19 cellular contexts compared by ENCODE assay signal in genomic region chr9:111812337-111812736, GRCh38. TPM values are rescaled to one million over a fixed set of nuclear protein-coding genes. Genes with fewer than 3 reads are reported as not detected.
DNase-seq lines count a peak whose midpoint lies in the region; ATAC-seq, FAIRE-seq and TF ChIP-seq lines count a peak whose summit lies in the region.
"Had no signal": no experiment of that assay in that cellular context is flagged by ENCODE, and none has a peak within 500 bp of the region (broad histone marks: within the 10 kb centered on the region; RNA-seq: fewer than 3 reads in every experiment).

No MANE protein-coding gene starts in this region.

- no TSS peak for BruUV-seq in K562 (replicated peaks; lab: Mats Ljungman, UMichigan)

- H3K9ac ChIP-seq in K562 (ENCODE audit: insufficient read depth in 1 of 2, low read depth in 2 of 2, low read length in 2 of 2), result no peak overlapping the region

- H3K36me3 Mint-ChIP-seq in stimulated activated memory B cell treated with anti-CD40 and anti-IgM and Interleukin-4, amounts not matched to agents 10 μg/mL and 1 μg/mL and 100 μg/mL, for 72 hours, result no peaks in the 10 kb centered on the region
- H3K36me3 Mint-ChIP-seq in CD8-positive, alpha-beta T cell, result no peaks in the 10 kb centered on the region
- H3K36me3 Mint-ChIP-seq: IgD-negative memory B cell had no signal

- H3K4me2 ChIP-seq in K562 (ENCODE audit: insufficient read depth, low read length), result no peak overlapping the region

- TF ChIP-seq EP300 in K562 (IDR thresholded peaks at IDR 0.05; ENCODE audit: low read length), result no peak

- TF ChIP-seq POLR2A in K562 (conservative IDR thresholded peaks at IDR 0.05), result no peak

- CTCF ChIA-PET in K562 (lab: Yijun Ruan, JAX; ENCODE audit: low intra/inter-chr PET ratio), result no interaction called here
- CTCF ChIA-PET in CD8-positive, alpha-beta T cell (lab: Charles Lee), result no interaction called here

- no peak overlapping the region for H2AFZ ChIP-seq in K562 (ENCODE audit: low read depth, low read length)

- H4K20me1 ChIP-seq in K562 (replicated peaks; ENCODE audit: control insufficient read depth, insufficient read depth, low read length), result no peaks in the 10 kb centered on the region

- H3K4me3 Mint-ChIP-seq in stimulated activated memory B cell treated with anti-CD40 and anti-IgM and Interleukin-4, amounts not matched to agents 10 μg/mL and 1 μg/mL and 100 μg/mL, for 72 hours, result no peak overlapping the region
- H3K4me3 Mint-ChIP-seq in CD8-positive, alpha-beta T cell, result no peak overlapping the region
- H3K4me3 Mint-ChIP-seq: CD4-positive, alpha-beta T cell; IgD-negative memory B cell had no signal

- no peaks in the 10 kb centered on the region for H3K36me3 ChIP-seq in K562 (ENCODE audit: control insufficient read depth, insufficient read depth, low read length)
- H3K36me3 ChIP-seq in CD8-positive, alpha-beta T cell (ENCODE audit: insufficient read depth, low read length), result no peaks in the 10 kb centered on the region
- H3K36me3 ChIP-seq: BE2C had no signal

- no peak overlapping the region for H3K27ac ChIP-seq in K562 (ENCODE audit: extremely low read depth, low read depth, low read length)
- H3K27ac ChIP-seq in CD8-positive, alpha-beta T cell (ENCODE audit: low read depth, low read length), result no peak overlapping the region
- H3K27ac ChIP-seq: C4-2B had no signal

- no peak for FAIRE-seq in K562 (lab: Jason Lieb, UNC)
- FAIRE-seq: A204.1, GM19239, HepG2 had no signal

- H3K9me3 ChIP-seq in K562 (replicated peaks; ENCODE audit: control insufficient read depth, insufficient read depth, low read depth, low read length), result no peaks in the 10 kb centered on the region
- H3K9me3 ChIP-seq in CD8-positive, alpha-beta T cell (ENCODE audit: low read length), result no peaks in the 10 kb centered on the region
- H3K9me3 ChIP-seq: BE2C had no signal

- in situ Hi-C loops in K562 (cut with MboI), result no loop called here

- ATAC-seq in K562, result no peak
- ATAC-seq in stimulated activated memory B cell treated with anti-CD40 and anti-IgM and Interleukin-4, amounts not matched to agents 10 μg/mL and 1 μg/mL and 100 μg/mL, for 72 hours, result peak; percentile 58
- no peak for ATAC-seq in HG03521 (IDR thresholded peaks at IDR 0.05; ENCODE audit: unreplicated experiment)
- no peak for ATAC-seq in CD8-positive, alpha-beta T cell
- ATAC-seq: HepG2 had no signal

- TF ChIP-seq RAD21 in K562 (CRISPR knock-in tag; conservative IDR thresholded peaks at IDR 0.05 in 1 of 2, IDR thresholded peaks at IDR 0.05 in 1 of 2), result no peak

- TF ChIP-seq CTCF in K562 (IDR thresholded peaks at IDR 0.05 in 2 of 3, conservative IDR thresholded peaks at IDR 0.05 in 1 of 3; ENCODE audit: insufficient read depth in 2 of 3, low read depth in 1 of 3, low read length in 3 of 3), result no peak
- TF ChIP-seq CTCF in CD8-positive, alpha-beta T cell (IDR thresholded peaks at IDR 0.05), result no peak

- POLR2A ChIA-PET in K562 (lab: Yijun Ruan, JAX), result no interaction called here
- POLR2A ChIA-PET in CD8-positive, alpha-beta T cell (lab: Charles Lee), result no interaction called here

- H3K4me1 Mint-ChIP-seq in stimulated activated memory B cell treated with anti-CD40 and anti-IgM and Interleukin-4, amounts not matched to agents 10 μg/mL and 1 μg/mL and 100 μg/mL, for 72 hours, result peaks cover 6% of the 10 kb centered on the region
- no peaks in the 10 kb centered on the region for H3K4me1 Mint-ChIP-seq in CD8-positive, alpha-beta T cell (ENCODE audit: low read depth)

- no peaks in the 10 kb centered on the region; a peak in 1 of 5 replicates for H3K27me3 ChIP-seq in K562 (ENCODE audit: control insufficient read depth in 2 of 2, insufficient read depth in 2 of 2, low read length in 2 of 2)
- no peaks in the 10 kb centered on the region for H3K27me3 ChIP-seq in CD8-positive, alpha-beta T cell (ENCODE audit: insufficient read depth, low read length)
- H3K27me3 ChIP-seq: BE2C had no signal

- intact Hi-C loops in K562 (cut with micrococcal nuclease), result no loop called here
- intact Hi-C loops in CD8-positive, alpha-beta T cell (cut with DNase I, micrococcal nuclease), result no loop called here

- H3K9me3 Mint-ChIP-seq in stimulated activated memory B cell treated with anti-CD40 and anti-IgM and Interleukin-4, amounts not matched to agents 10 μg/mL and 1 μg/mL and 100 μg/mL, for 72 hours, result no peaks in the 10 kb centered on the region
- H3K9me3 Mint-ChIP-seq in CD8-positive, alpha-beta T cell, result no peaks in the 10 kb centered on the region
- H3K9me3 Mint-ChIP-seq: CD4-positive, alpha-beta T cell; IgD-negative memory B cell had no signal

- H3K9me1 ChIP-seq in K562 (ENCODE audit: control insufficient read depth, insufficient read depth, low read length), result no peaks in the 10 kb centered on the region

- 2% methylated on average over 3 of the region's 3 CpGs for WGBS in K562 (ENCODE audit: insufficient coverage, low coverage, missing lambda C conversion rate)

- H3K27ac Mint-ChIP-seq in stimulated activated memory B cell treated with anti-CD40 and anti-IgM and Interleukin-4, amounts not matched to agents 10 μg/mL and 1 μg/mL and 100 μg/mL, for 72 hours, result no peak overlapping the region
- H3K27ac Mint-ChIP-seq in CD8-positive, alpha-beta T cell, result no peak overlapping the region
- H3K27ac Mint-ChIP-seq: CD4-positive, alpha-beta T cell; IgD-negative memory B cell had no signal

- no peak overlapping the region for H3K4me3 ChIP-seq in K562
- no peak overlapping the region for H3K4me3 ChIP-seq in CD8-positive, alpha-beta T cell (ENCODE audit: low read depth, low read length)

- H3K79me2 ChIP-seq in K562 (ENCODE audit: control insufficient read depth, insufficient read depth, low read length), result no peaks in the 10 kb centered on the region

- H3K4me1 ChIP-seq in K562 (replicated peaks in 1 of 2; ENCODE audit: control insufficient read depth in 2 of 2, insufficient read depth in 2 of 2, low read length in 2 of 2), result no peaks in the 10 kb centered on the region
- no peaks in the 10 kb centered on the region for H3K4me1 ChIP-seq in CD8-positive, alpha-beta T cell (ENCODE audit: insufficient read depth, low read length)
- H3K4me1 ChIP-seq: BE2C had no signal

- peak; percentile 5 for DNase-seq in OCI-M1 (lab: John Stamatoyannopoulos, UW)
- DNase-seq in K562 (ENCODE audit: extremely low read depth in 1 of 4, low spot score in 3 of 4), result no peak
- DNase-seq in T-helper 2 cell, result no peak
- no peak for DNase-seq in CD8-positive, alpha-beta T cell
- DNase-seq: ACHN; BE2C; Calu3; CD4-positive, alpha-beta T cell; DMS79 treated with DMSO at 0.1 percent for 48 hours; GF-D8; HCEC 1CT; KG1 had no signal

- H3K27me3 Mint-ChIP-seq in stimulated activated memory B cell treated with anti-CD40 and anti-IgM and Interleukin-4, amounts not matched to agents 10 μg/mL and 1 μg/mL and 100 μg/mL, for 72 hours, result no peaks in the 10 kb centered on the region
- no peaks in the 10 kb centered on the region for H3K27me3 Mint-ChIP-seq in CD8-positive, alpha-beta T cell (ENCODE audit: low read depth)
- H3K27me3 Mint-ChIP-seq: CD4-positive, alpha-beta T cell; IgD-negative memory B cell had no signal

TF ChIP-seq in K562, 482 proteins besides CTCF, POLR2A, EP300 and RAD21 (continues in another document):
- TF ChIP-seq POLR3A (IDR thresholded peaks at IDR 0.05; ENCODE audit: borderline replicate concordance, extremely low read depth, insufficient read depth, insufficient read length) (no peak), ZNF449 (CRISPR knock-in tag; IDR thresholded peaks at IDR 0.05) (no peak), FUS (optimal IDR thresholded peaks at IDR 0.05; ENCODE audit: low read depth, low read length) (no peak), HNRNPK (IDR thresholded peaks at IDR 0.05; ENCODE audit: low read depth, low read length, poor library complexity, severe bottlenecking) (no peak), TEAD4 (IDR thresholded peaks at IDR 0.05; ENCODE audit: low read length) (peak; percentile 29; the same call in 1 of the 2 replicates), TEAD4 (CRISPR knock-in tag; IDR thresholded peaks at IDR 0.05; ENCODE audit: borderline replicate concordance) (no peak), POU5F1 (IDR thresholded peaks at IDR 0.05; ENCODE audit: borderline replicate concordance, low read depth, low read length, partially characterized antibody) (no peak), DIDO1 (tag; IDR thresholded peaks at IDR 0.05; ENCODE audit: low read depth) (no peak), NFYB (IDR thresholded peaks at IDR 0.05; ENCODE audit: extremely low read depth, insufficient read length) (no peak), CBFA2T3 (IDR thresholded peaks at IDR 0.05) (0 out of 2 replicates have a peak, but pooled peaks have one; percentile 20), BHLHE40 (IDR thresholded peaks at IDR 0.05; ENCODE audit: low read length) (peak; percentile 61; the same call in 1 of the 2 replicates)

RNA-seq across cellular contexts. Expression of gene SHOC1, which starts 17.6 kb away (rescaled TPM):
- not detected in 2 replicates for total RNA-seq in K562 (2011; cell fraction: chromatin; rRNA removed; ENCODE audit: low replicate concordance)
- not detected in 2 replicates for total RNA-seq in K562 (2011; cell fraction: nucleolus; rRNA removed)
- not detected in 2 replicates for total RNA-seq in K562 (2011; cell fraction: nucleoplasm; rRNA removed)
- total RNA-seq in K562 (2014; rRNA removed) (0.09 TPM in 1 of 2 replicates, not detected in the other), K562 (2014; rRNA removed; fragmentation: Illumina TruSeq; extraction: Trizol) (not detected in 2 replicates), K562 (2015; rRNA removed; fragmentation: Illumina TruSeq; extraction: Trizol) (not detected in 2 replicates), K562 (2021) (not detected in 2 replicates)
- polyA plus RNA-seq in K562 (2011; rRNA removed) (not detected in 2 replicates), K562 (2014; fragmentation: Illumina TruSeq; extraction: Trizol) (0.03 TPM in 1 of 2 replicates, not detected in the other), K562 (2014; fragmentation: Nextera tagmentation; extraction: Ambion mirVana) (under 1 TPM in 1 of 2 experiments, not detected in 1; 0.04 TPM), K562 (2014; rRNA removed) (not detected in 2 replicates)
- polyA plus RNA-seq in K562 (2011; cell fraction: cytosol; rRNA removed), result not detected in 2 replicates
- polyA plus RNA-seq in K562 (2011; cell fraction: nucleus; rRNA removed), result not detected in 2 replicates
- 0.01 TPM in 1 of 2 replicates, not detected in the other for polyA plus RNA-seq in K562 (2012)
- not detected in 2 replicates for polyA minus RNA-seq in K562 (2011; rRNA and poly(A)+ RNA removed)
- not detected in 2 replicates for polyA minus RNA-seq in K562 (2011; cell fraction: cytosol; rRNA and poly(A)+ RNA removed)
- polyA minus RNA-seq in K562 (2011; cell fraction: nucleus; rRNA and poly(A)+ RNA removed), result not detected in 2 replicates
- not detected for total RNA-seq in CD8-positive, alpha-beta T cell
- total RNA-seq: Calu3; CD4-positive, alpha-beta T cell; HepG2 had no signal
- polyA plus RNA-seq: HepG2, IgD-negative memory B cell had no signal
